8 cellular contexts compared by ENCODE assay signal in genomic region chr15:56052389-56053045, GRCh38. TPM values are rescaled to one million over a fixed set of nuclear protein-coding genes. Genes with fewer than 3 reads are reported as not detected.
DNase-seq lines count a peak whose midpoint lies in the region; ATAC-seq and TF ChIP-seq lines count a peak whose summit lies in the region.

No MANE protein-coding gene starts in this region.

- TF ChIP-seq RAD21 in neural cell (conservative IDR thresholded peaks at IDR 0.05): peak; percentile 68

- TF ChIP-seq EP300 in neural cell (conservative IDR thresholded peaks at IDR 0.05; ENCODE audit: poor library complexity, severe bottlenecking): no peak

- no peak for ATAC-seq in HG02759 (IDR thresholded peaks at IDR 0.05; ENCODE audit: unreplicated experiment)

- intact Hi-C loops in posterior vena cava (cut with DNase I): no loop called here

- H2AFZ ChIP-seq in neural cell (ENCODE audit: low read depth, low read length): no peak overlapping the region

- no peak overlapping the region for H3K27ac ChIP-seq in neural cell (ENCODE audit: low read length)

- no peaks in the 10 kb centered on the region for H3K9me3 ChIP-seq in neural cell (ENCODE audit: low read length)

- peak; percentile 24 for DNase-seq in AG09319 (ENCODE audit: extremely low read depth, low read depth)
- DNase-seq in HT-29 (ENCODE audit: low spot score): peak; percentile 71
- peak; percentile 66 for DNase-seq in SK-MEL-5 (ENCODE audit: low read depth, low spot score)
- peak; percentile 26 for DNase-seq in epithelial cell of proximal tubule (ENCODE audit: low read depth)
- no peak for DNase-seq in posterior vena cava (ENCODE audit: low spot score)

- H3K4me2 ChIP-seq in neural cell (ENCODE audit: low read length): no peak overlapping the region

- H3K9ac ChIP-seq in neural cell (ENCODE audit: low read length): no peak overlapping the region

- H3K36me3 ChIP-seq in neural cell (ENCODE audit: insufficient read depth, low read length): no peaks in the 10 kb centered on the region

- TF ChIP-seq CTCF in AG09319 (IDR thresholded peaks at IDR 0.05; ENCODE audit: low read depth, low read length) (peak; percentile 69), GM12872 (IDR thresholded peaks at IDR 0.05; ENCODE audit: insufficient read depth, low read depth, low read length) (peak; percentile 67; the same call in 2 of the 3 replicates), epithelial cell of proximal tubule (conservative IDR thresholded peaks at IDR 0.05; ENCODE audit: low read depth, low read length) (peak; percentile 70), neural cell (IDR thresholded peaks at IDR 0.05; ENCODE audit: poor library complexity, severe bottlenecking) (peak; percentile 74)

- H3F3A ChIP-seq in neural cell (ENCODE audit: insufficient read depth, low read length, poor library complexity, severe bottlenecking): no peaks in the 10 kb centered on the region

- no peaks in the 10 kb centered on the region for H3K9me2 ChIP-seq in neural cell (ENCODE audit: insufficient read depth, low read length)

- H4K20me1 ChIP-seq in neural cell (ENCODE audit: insufficient read depth): no peaks in the 10 kb centered on the region

- no peaks in the 10 kb centered on the region for H3K27me3 ChIP-seq in neural cell (ENCODE audit: insufficient read depth, low read depth, low read length)

- in situ Hi-C loops in SK-MEL-5 (cut with HindIII; ENCODE audit: low pct_unique_long_range_greater_than_20kb, low sequenced_read_pairs): no loop called here

- no peaks in the 10 kb centered on the region for H3K79me2 ChIP-seq in neural cell (replicated peaks; ENCODE audit: insufficient read depth, low read length)

- no peak overlapping the region for H3K4me3 ChIP-seq in epithelial cell of proximal tubule (ENCODE audit: low read depth, low read length)
- no peak overlapping the region for H3K4me3 ChIP-seq in neural cell (ENCODE audit: low read length)

TF ChIP-seq in neural cell, 6 proteins besides CTCF, POLR2A, EP300 and RAD21:
- TF ChIP-seq POLR2AphosphoS5 (IDR thresholded peaks at IDR 0.05): no peak
- TF ChIP-seq SMC3 (conservative IDR thresholded peaks at IDR 0.05; ENCODE audit: poor library complexity): peak; percentile 71

RNA-seq across cellular contexts. Expression of gene NEDD4, which starts 59.1 kb away (rescaled TPM):
- total RNA-seq in HT-29 (2014; rRNA removed; shearing (Covaris generic)): 5.7 and 6.2 TPM in 2 replicates
- total RNA-seq in SK-MEL-5 (2014; rRNA removed; shearing (Covaris generic)): 17.1 and 17.7 TPM in 2 replicates
- 15.6 and 19.4 TPM in 2 replicates for polyA plus RNA-seq in SK-MEL-5 (2015; cell fraction: cytosol; rRNA removed)
- polyA plus RNA-seq in SK-MEL-5 (2015; cell fraction: nucleus; rRNA removed): 16.2 and 21.9 TPM in 2 replicates
- 15.6 and 25.3 TPM in 2 replicates for total RNA-seq in epithelial cell of proximal tubule
- polyA plus RNA-seq in neural cell: 1.6 and 1.8 TPM in 2 replicates
- polyA minus RNA-seq in neural cell: 1.2 and 2.3 TPM in 2 replicates
- 10 to 100 TPM; 13.7 to 22.6 TPM for total RNA-seq in posterior vena cava
